In the genomic region with DNA sequence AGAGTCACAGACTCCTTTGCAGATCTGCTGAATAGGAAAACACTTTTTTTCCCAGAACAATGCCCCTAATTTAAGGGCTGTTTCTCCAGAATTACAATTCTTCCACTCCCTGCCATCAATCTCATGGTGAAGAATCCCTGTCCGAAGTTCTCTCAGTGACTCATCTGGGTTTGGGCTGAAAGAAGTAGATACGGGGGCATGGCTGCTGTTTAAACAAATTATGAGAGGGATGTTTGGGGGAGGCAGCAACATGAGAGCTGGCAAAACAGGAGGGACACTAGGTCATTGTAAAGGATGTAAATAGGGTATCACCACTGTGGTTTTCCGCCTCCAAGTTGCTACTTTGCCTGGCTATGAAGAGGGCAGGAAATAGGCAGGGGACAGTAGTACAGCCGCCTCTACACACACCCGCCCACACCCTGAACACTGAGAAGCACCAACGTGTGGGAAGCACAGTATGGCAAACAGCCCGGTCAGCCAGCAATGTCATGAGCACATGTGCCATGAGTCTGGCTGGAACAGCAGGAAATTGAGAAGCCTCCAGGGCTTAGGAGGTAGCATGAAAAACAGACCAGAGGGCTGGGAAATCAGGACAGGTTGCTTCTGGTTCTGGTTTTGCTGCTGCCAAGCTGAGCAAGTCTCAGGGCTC, we compare ENCODE assay signal across 8 cellular contexts. TPM values are rescaled to one million over a fixed set of nuclear protein-coding genes. Genes with fewer than 3 reads are reported as not detected.
A peak's percentile ranks its signal among the peaks of the same experiment; 100 is the strongest.
DNase-seq lines count a peak whose midpoint lies in the region; ATAC-seq, FAIRE-seq and TF ChIP-seq lines count a peak whose summit lies in the region.

No MANE protein-coding gene starts in this region.

- no peak overlapping the region for H2BK12ac ChIP-seq in H1 (ENCODE audit: low read depth, low read length)

- H2BK5ac ChIP-seq in H1 (ENCODE audit: low read depth, low read length): peak overlapping the region; percentile 30; the same call in 1 of the 2 replicates

- H3K4me1 Mint-ChIP-seq in neural crest cell: no peaks in the 10 kb centered on the region

- no peak overlapping the region for H2BK15ac ChIP-seq in H1 (ENCODE audit: low read length)

- no peak overlapping the region for H3K4me3 ChIP-seq in H1 (ENCODE audit: extremely low read depth in 1 of 4, insufficient read depth in 2 of 4, low read depth in 3 of 4, low read length in 4 of 4)

- H3K27me3 Mint-ChIP-seq in neural crest cell (ENCODE audit: low read depth): no peaks in the 10 kb centered on the region

- no peak overlapping the region for H3K4me3 Mint-ChIP-seq in neural crest cell

- H2BK120ac ChIP-seq in H1 (replicated peaks; ENCODE audit: low read depth, low read length): no peak overlapping the region

- peak; percentile 47 for DNase-seq in COLO829 (ENCODE audit: low spot score)
- peak; percentile 88 for DNase-seq in LHCN-M2 (ENCODE audit: low read depth)
- DNase-seq in H1 (ENCODE audit: low read depth in 1 of 2, low spot score in 2 of 2): no peak
- DNase-seq in neural crest cell (ENCODE audit: low read depth, low spot score): no peak
- DNase-seq in central memory CD4-positive, alpha-beta T cell: no peak
- no peak for DNase-seq in NK-92 treated with Interleukin-12 subunit alpha and Interleukin-12 subunit beta, amount 100 ng/mL, for 24 hours (lab: John Stamatoyannopoulos, UW)
- DNase-seq in DMS153 (lab: John Stamatoyannopoulos, UW): no peak

- TF ChIP-seq RAD21 in H1 (IDR thresholded peaks at IDR 0.05 in 1 of 2, conservative IDR thresholded peaks at IDR 0.05 in 1 of 2; ENCODE audit: low read depth in 2 of 2, low read length in 2 of 2): no peak

- 0 out of 4 replicates have a peak, but pooled peaks cover 0 to 3% of the 10 kb centered on the region in 2 experiments for H3K79me2 ChIP-seq in H1 (ENCODE audit: control insufficient read depth in 1 of 2, insufficient read depth in 2 of 2, low read length in 2 of 2)

- no peaks in the 10 kb centered on the region for H3K4me1 ChIP-seq in H1 (replicated peaks in 1 of 4; ENCODE audit: control insufficient read depth in 3 of 4, insufficient read depth in 4 of 4, low read length in 3 of 4)

- H3K27me3 ChIP-seq in H1 (replicated peaks in 1 of 4; ENCODE audit: control insufficient read depth in 3 of 4, extremely low read depth in 1 of 4, insufficient read depth in 3 of 4, low read length in 3 of 4): no peaks in the 10 kb centered on the region; a peak in 1 of 7 replicates

- H2BK20ac ChIP-seq in H1 (ENCODE audit: low read length): no peak overlapping the region

- no peak overlapping the region for H2AK5ac ChIP-seq in H1 (ENCODE audit: low read depth, low read length)

- no peak overlapping the region; the same call in 1 of the 2 replicates for H4K8ac ChIP-seq in H1 (ENCODE audit: extremely low read depth, insufficient read depth, low read length)

- no peak overlapping the region for H3K27ac ChIP-seq in H1 (ENCODE audit: low read depth, low read length)

- H3K9me3 Mint-ChIP-seq in neural crest cell: no peaks in the 10 kb centered on the region

- no peak overlapping the region for H3K9ac ChIP-seq in H1 (replicated peaks in 1 of 4; ENCODE audit: extremely low read depth in 1 of 4, low read depth in 3 of 4, low read length in 3 of 4)

- no peak overlapping the region for H3K14ac ChIP-seq in H1 (ENCODE audit: insufficient read length)

- H4K20me1 ChIP-seq in H1 (replicated peaks in 1 of 2; ENCODE audit: control insufficient read depth in 1 of 2, insufficient read depth in 2 of 2, low read length in 2 of 2): peaks cover 7 to 10% of the 10 kb centered on the region in 2 experiments

- CTCF ChIA-PET in H1 (lab: Charles Lee; ENCODE audit: partially characterized antibody): interaction anchor here (0.6 kb wide), 1 partner anchor 32 kb away, joined by 3 read pairs; no protein-coding TSS in a partner anchor

- TF ChIP-seq EP300 in H1 (IDR thresholded peaks at IDR 0.05; ENCODE audit: borderline replicate concordance in 1 of 2, low read depth in 2 of 2, low read length in 2 of 2): no peak

- no peak overlapping the region for H3K4ac ChIP-seq in H1 (replicated peaks; ENCODE audit: insufficient read length, low read depth, low read length)

- FAIRE-seq in H1 (lab: Jason Lieb, UNC): no peak

- H3K4me2 ChIP-seq in H1 (ENCODE audit: insufficient read depth in 1 of 2, low read depth in 2 of 2, low read length in 2 of 2): no peak overlapping the region

- H3K56ac ChIP-seq in H1 (replicated peaks; ENCODE audit: insufficient read length, low read depth, low read length): no peak overlapping the region

- H3K36me3 Mint-ChIP-seq in neural crest cell (ENCODE audit: low read depth): no peaks in the 10 kb centered on the region

- POLR2A ChIA-PET in H1 (lab: Charles Lee; ENCODE audit: partially characterized antibody): interaction anchor here (1.1 kb wide), 1 partner anchor 19 kb away, joined by 3 read pairs; no protein-coding TSS in a partner anchor

- TF ChIP-seq POLR2A in H1 (IDR thresholded peaks at IDR 0.05; ENCODE audit: control extremely low read depth in 1 of 2, low read depth in 2 of 2, low read length in 2 of 2): no peak

- H4K5ac ChIP-seq in H1 (ENCODE audit: insufficient read length, low read depth, low read length): no peak overlapping the region

- no peak for TF ChIP-seq CTCF in H1 (IDR thresholded peaks at IDR 0.05; ENCODE audit: control extremely low read depth in 1 of 3, insufficient read depth in 1 of 3, low read depth in 1 of 3, low read length in 3 of 3)
- TF ChIP-seq CTCF in neural crest cell (conservative IDR thresholded peaks at IDR 0.05): no peak

- peaks cover 0 to 15% (median 6%) of the 10 kb centered on the region in 4 experiments; a peak in 3 of 8 replicates for H3K36me3 ChIP-seq in H1 (ENCODE audit: control insufficient read depth in 2 of 4, insufficient read depth in 4 of 4, low read length in 3 of 4)

- H3K18ac ChIP-seq in H1 (ENCODE audit: extremely low read depth, low read length): no peak overlapping the region

- peaks cover 2% of the 10 kb centered on the region; the same call in 1 of the 2 replicates for H3K79me1 ChIP-seq in H1 (ENCODE audit: low read depth, low read length)

- WGBS in H1 (ENCODE audit: extremely low coverage in 1 of 2, insufficient coverage in 1 of 2, insufficient read length in 1 of 2, insufficient replicate concordance in 2 of 2, low coverage in 1 of 2, low lambda C conversion rate in 2 of 2, missing lambda C conversion rate in 1 of 2), 2 experiments: 95% methylated on average over 7 of the region's 7 CpGs; no CpG with 5 or more reads in 1 of the 2 experiments

- H2AFZ ChIP-seq in H1 (ENCODE audit: low read length): no peak overlapping the region

- H3K9me3 ChIP-seq in H1 (ENCODE audit: insufficient read depth in 2 of 2, low read depth in 1 of 2, low read length in 1 of 2): no peaks in the 10 kb centered on the region

- no peaks in the 10 kb centered on the region for H3K23me2 ChIP-seq in H1 (ENCODE audit: low read depth, low read length)

- H4K91ac ChIP-seq in H1 (replicated peaks; ENCODE audit: insufficient read length, low read length): no peak overlapping the region

- no peak overlapping the region for H3K23ac ChIP-seq in H1 (ENCODE audit: insufficient read length)

- no peak for ATAC-seq in HG03135 (IDR thresholded peaks at IDR 0.05; ENCODE audit: unreplicated experiment)

- peak overlapping the region; percentile 28 for H3K27ac Mint-ChIP-seq in neural crest cell (ENCODE audit: unreplicated experiment)

TF ChIP-seq in H1, 55 proteins besides CTCF, POLR2A, EP300 and RAD21 (continues in another document):
- TF ChIP-seq RBBP5 (IDR thresholded peaks at IDR 0.05; ENCODE audit: borderline replicate concordance, low read depth, low read length) (no peak), YY1 (IDR thresholded peaks at IDR 0.05; ENCODE audit: low read depth, low read length) (no peak)

RNA-seq across cellular contexts. Expression of a gene that starts 17.2 kb away (rescaled TPM):
- 89.3 and 127 TPM in 2 replicates for total RNA-seq in LHCN-M2 (2014; rRNA removed)
- 143 TPM for polyA plus RNA-seq in LHCN-M2 (2012)
- 47.4 and 52.5 TPM in 2 replicates for total RNA-seq in H1 (2021; fragmentation: NEBNext Ultra II Directional; extraction: Animal tissue kit (Norgen Biotek cat#: 25700))
- 67.8 and 73.7 TPM in 2 replicates for polyA plus RNA-seq in H1 (2011; rRNA removed)
- polyA plus RNA-seq in H1 (2011; cell fraction: cytosol; rRNA removed): 65.7 TPM
- polyA plus RNA-seq in H1 (2011; cell fraction: nucleus; rRNA removed): 151 TPM
- polyA plus RNA-seq in H1 (2012, experiment 1 of 2): 41.8 to 62.0 TPM (median 54.5 TPM) in 4 replicates
- polyA plus RNA-seq in H1 (2012, experiment 2 of 2): 52.2 TPM
- 82.8 TPM for polyA plus RNA-seq in H1 (2013, experiment 1 of 2)
- polyA plus RNA-seq in H1 (2013, experiment 2 of 2): 76.7 TPM
- polyA minus RNA-seq in H1 (2011; rRNA and poly(A)+ RNA removed): 46.6 and 65.2 TPM in 2 replicates
- polyA minus RNA-seq in H1 (2011; cell fraction: cytosol; rRNA and poly(A)+ RNA removed): 36.3 TPM
- 51.5 TPM for polyA minus RNA-seq in H1 (2011; cell fraction: nucleus; rRNA and poly(A)+ RNA removed)
- 59.3 and 63.2 TPM in 2 replicates for total RNA-seq in neural crest cell

RNA-seq across cellular contexts. Expression of a gene that starts 38.7 kb away (rescaled TPM):
- total RNA-seq in LHCN-M2 (2014; rRNA removed) (0.38 and 0.46 TPM in 2 replicates), neural crest cell (1.1 and 1.3 TPM in 2 replicates)
- polyA plus RNA-seq in LHCN-M2 (2012): 0.06 TPM
- total RNA-seq in H1 (2021; fragmentation: NEBNext Ultra II Directional; extraction: Animal tissue kit (Norgen Biotek cat#: 25700)): 0.19 TPM in 1 of 2 replicates, not detected in the other
- 0.05 and 0.09 TPM in 2 replicates for polyA plus RNA-seq in H1 (2011; rRNA removed)
- 0.09 TPM for polyA plus RNA-seq in H1 (2011; cell fraction: cytosol; rRNA removed)
- 0.21 TPM for polyA plus RNA-seq in H1 (2011; cell fraction: nucleus; rRNA removed)
- polyA plus RNA-seq in H1 (2012, experiment 1 of 2): 0.05 to 0.07 TPM in 2 of 4 replicates, not detected in the others
- polyA plus RNA-seq in H1 (2012, experiment 2 of 2): not detected
- polyA plus RNA-seq in H1 (2013, experiment 1 of 2): 0.02 TPM
- polyA plus RNA-seq in H1 (2013, experiment 2 of 2): 0.02 TPM
- polyA minus RNA-seq in H1 (2011; rRNA and poly(A)+ RNA removed): not detected in 2 replicates
- polyA minus RNA-seq in H1 (2011; cell fraction: cytosol; rRNA and poly(A)+ RNA removed): not detected
- 0.20 TPM for polyA minus RNA-seq in H1 (2011; cell fraction: nucleus; rRNA and poly(A)+ RNA removed)

RNA-seq across cellular contexts. Expression of a gene that starts 39.4 kb away (rescaled TPM):
- total RNA-seq in LHCN-M2 (2014; rRNA removed) (not detected in 2 replicates), neural crest cell (not detected in 2 replicates)
- not detected for polyA plus RNA-seq in LHCN-M2 (2012)
- total RNA-seq in H1 (2021; fragmentation: NEBNext Ultra II Directional; extraction: Animal tissue kit (Norgen Biotek cat#: 25700)): not detected in 2 replicates
- polyA plus RNA-seq in H1 (2011; rRNA removed): not detected in 2 replicates
- polyA plus RNA-seq in H1 (2011; cell fraction: cytosol; rRNA removed): not detected
- not detected for polyA plus RNA-seq in H1 (2011; cell fraction: nucleus; rRNA removed)
- not detected in 4 replicates for polyA plus RNA-seq in H1 (2012, experiment 1 of 2)
- polyA plus RNA-seq in H1 (2012, experiment 2 of 2): not detected
- polyA plus RNA-seq in H1 (2013, experiment 1 of 2): not detected
- not detected for polyA plus RNA-seq in H1 (2013, experiment 2 of 2)
- not detected in 2 replicates for polyA minus RNA-seq in H1 (2011; rRNA and poly(A)+ RNA removed)
- not detected for polyA minus RNA-seq in H1 (2011; cell fraction: cytosol; rRNA and poly(A)+ RNA removed)
- polyA minus RNA-seq in H1 (2011; cell fraction: nucleus; rRNA and poly(A)+ RNA removed): not detected

Comparison
In these comparisons a context has a peak if more than half of its experiments do, and no peak if none do; other contexts are left out.
1. DNase-seq: peak in COLO829 (single experiment) and LHCN-M2 (single experiment); none in H1 (0 of 2), neural crest cell (single experiment), central memory CD4-positive, alpha-beta T cell (single experiment), NK-92 treated with Interleukin-12 subunit alpha and Interleukin-12 subunit beta, amount 100 ng/mL, for 24 hours (single experiment) and DMS153 (single experiment).